Comparison of ENCODE assay signal across 8 cellular contexts in genomic region chr13:102402292-102402691, GRCh38. TPM values are rescaled to one million over a fixed set of nuclear protein-coding genes. Genes with fewer than 3 reads are reported as not detected.
A peak's percentile ranks its signal among the peaks of the same experiment; 100 is the strongest.
DNase-seq lines count a peak whose midpoint lies in the region; ATAC-seq and TF ChIP-seq lines count a peak whose summit lies in the region.

No MANE protein-coding gene starts in this region.

- intact Hi-C loops in PC-3 (cut with micrococcal nuclease), result no loop called here

- DNase-seq in NCI-H2227 treated with DMSO at 0.1 percent for 48 hours (lab: John Stamatoyannopoulos, UW) (peak; percentile 66), astrocyte of the spinal cord (ENCODE audit: low read depth, low spot score) (peak; percentile 42), GM19238 (ENCODE audit: insufficient read length, low spot score) (no peak), PC-3 (no peak)
- DNase-seq in stimulated activated CD4-positive, alpha-beta T cell treated with anti-CD3 and anti-CD28 coated beads, Interleukin-1b, Interleukin-23, amount 100 ng/mL, for 48 hours, result peak; percentile 58

- H3F3A ChIP-seq in PC-3 (ENCODE audit: low read length, unreplicated experiment), result no peaks in the 10 kb centered on the region

- H3K4me1 ChIP-seq in iPS-18a (ENCODE audit: control insufficient read depth, low read depth, low read length) (peaks cover 8% of the 10 kb centered on the region), PC-3 (ENCODE audit: insufficient read depth, low read length) (no peaks in the 10 kb centered on the region)

- H3K27ac ChIP-seq in iPS-18a (ENCODE audit: low read length) (no peak overlapping the region), PC-3 (ENCODE audit: low read length) (no peak overlapping the region)

- H3K79me2 ChIP-seq in PC-3 (ENCODE audit: low read length), result no peaks in the 10 kb centered on the region

- H3K4me2 ChIP-seq in PC-3 (ENCODE audit: low read length), result no peak overlapping the region

- in situ Hi-C loops in astrocyte of the spinal cord (cut with HindIII; ENCODE audit: low sequenced_read_pairs), result no loop called here

- H3K9me2 ChIP-seq in PC-3 (replicated peaks; ENCODE audit: low read length), result no peaks in the 10 kb centered on the region

- H3K9ac ChIP-seq in iPS-18a (ENCODE audit: low read length) (peak overlapping the region; percentile 46), PC-3 (ENCODE audit: low read length) (no peak overlapping the region)

- POLR2A ChIA-PET in PC-3 (lab: Charles Lee; ENCODE audit: unreplicated experiment), result no interaction called here

- TF ChIP-seq CTCF in astrocyte of the spinal cord (IDR thresholded peaks at IDR 0.05; ENCODE audit: low read depth, low read length) (no peak), PC-3 (conservative IDR thresholded peaks at IDR 0.05; ENCODE audit: low read depth, low read length) (no peak)

- H3K36me3 ChIP-seq in iPS-18a (ENCODE audit: control insufficient read depth, low read depth, low read length) (no peaks in the 10 kb centered on the region), PC-3 (ENCODE audit: low read depth, low read length) (no peaks in the 10 kb centered on the region)

- no peak overlapping the region for H2AFZ ChIP-seq in PC-3 (ENCODE audit: low read length)

- ATAC-seq in GM19438 (IDR thresholded peaks at IDR 0.05; ENCODE audit: low read depth, unreplicated experiment) (peak; percentile 50), GM21390 (IDR thresholded peaks at IDR 0.05; ENCODE audit: unreplicated experiment) (no peak), PC-3 (no peak)

- peaks cover 40% of the 10 kb centered on the region for H3K27me3 ChIP-seq in iPS-18a (ENCODE audit: control insufficient read depth, insufficient read depth, low read length)
- H3K27me3 ChIP-seq in PC-3 (ENCODE audit: low read length), result peaks cover 65% of the 10 kb centered on the region

- BruUV-seq in PC-3 (replicated peaks; lab: Mats Ljungman, UMichigan), result no TSS peak

- CTCF ChIA-PET in PC-3 (lab: Charles Lee), result no interaction called here

- H3K9me3 ChIP-seq in iPS-18a (ENCODE audit: control insufficient read depth, low read depth, low read length) (no peaks in the 10 kb centered on the region), PC-3 (ENCODE audit: low read length) (no peaks in the 10 kb centered on the region)

- H3K4me3 ChIP-seq in astrocyte of the spinal cord (ENCODE audit: low read depth, low read length) (peak overlapping the region; percentile 46), iPS-18a (ENCODE audit: low read length) (peak overlapping the region; percentile 72), PC-3 (ENCODE audit: low read length) (no peak overlapping the region)

- H4K20me1 ChIP-seq in PC-3 (ENCODE audit: low read length), result no peaks in the 10 kb centered on the region

RNA-seq across cellular contexts. Expression of gene FGF14, which starts 0.4 kb away (rescaled TPM):
- total RNA-seq in PC-3 (2014; rRNA removed), result not detected in 2 replicates

Comparison
In these comparisons a context has a peak if more than half of its experiments do, and no peak if none do; other contexts are left out.
1. DNase-seq: peak in NCI-H2227 treated with DMSO at 0.1 percent for 48 hours (single experiment), astrocyte of the spinal cord (single experiment) and stimulated activated CD4-positive, alpha-beta T cell treated with anti-CD3 and anti-CD28 coated beads, Interleukin-1b, Interleukin-23, amount 100 ng/mL, for 48 hours (single experiment); none in GM19238 (single experiment) and PC-3 (single experiment).